ENCODE assay signal across 22 cellular contexts in the genomic region with DNA sequence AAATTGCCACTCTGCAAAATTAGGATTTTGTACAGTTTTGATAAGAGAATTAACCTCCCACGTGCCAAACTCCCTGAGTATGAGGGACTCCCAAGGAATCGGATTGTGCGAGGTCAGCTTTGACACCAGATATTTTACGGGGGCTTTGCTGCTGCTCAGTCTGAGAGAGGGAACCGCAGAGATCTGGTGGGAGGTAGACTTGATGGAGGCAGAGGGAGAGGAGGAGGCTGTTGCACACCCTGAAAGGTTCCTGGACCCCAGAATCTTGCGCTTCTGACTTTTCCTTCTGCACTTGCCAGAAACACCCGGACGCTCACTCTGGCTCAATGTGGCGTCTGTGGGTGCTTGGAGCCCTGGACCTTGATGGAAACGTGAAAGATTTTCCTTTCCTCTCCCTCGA.
DNase-seq lines count a peak whose midpoint lies in the region; ATAC-seq and TF ChIP-seq lines count a peak whose summit lies in the region.
"Had no signal": no experiment of that assay in that cellular context is flagged by ENCODE, and none has a peak within 500 bp of the region (broad histone marks: within the 10 kb centered on the region; RNA-seq: fewer than 3 reads in every experiment).

No MANE protein-coding gene starts in this region.

- TF ChIP-seq CTCF in spleen (IDR thresholded peaks at IDR 0.05 in 8 of 11, conservative IDR thresholded peaks at IDR 0.05 in 3 of 11) = no peak

- H3K9me3 ChIP-seq in SK-N-MC (ENCODE audit: low read depth, low read length) (no peaks in the 10 kb centered on the region), spleen (no peaks in the 10 kb centered on the region)
- H3K9me3 ChIP-seq: A549; BLaER1 treated with 17β-estradiol and CSF1 and Interleukin-3, amounts not matched to agents 10 nM and 100 nM had no signal

- no peak for ATAC-seq in left cardiac atrium
- ATAC-seq: A549, PC-3 had no signal

- H3K27ac ChIP-seq in SK-N-MC (0 out of 2 replicates have a peak overlapping the region, but pooled peaks have one; percentile 25), spleen (no peak overlapping the region)
- H3K27ac ChIP-seq: A549; BLaER1 treated with 17β-estradiol and CSF1 and Interleukin-3, amounts not matched to agents 10 nM and 100 nM had no signal

- H3K36me3 ChIP-seq in SK-N-MC (ENCODE audit: insufficient read depth, low read length) (no peaks in the 10 kb centered on the region), spleen (no peaks in the 10 kb centered on the region)
- H3K36me3 ChIP-seq: BLaER1 treated with 17β-estradiol and CSF1 and Interleukin-3, amounts not matched to agents 10 nM and 100 nM had no signal

- H3K4me3 ChIP-seq in SK-N-MC = no peak overlapping the region
- no peak overlapping the region for H3K4me3 ChIP-seq in spleen
- H3K4me3 ChIP-seq: A549; BLaER1 treated with 17β-estradiol and CSF1 and Interleukin-3, amounts not matched to agents 10 nM and 100 nM had no signal

- H3K9ac ChIP-seq in SK-N-MC (ENCODE audit: insufficient read length) = peak overlapping the region; percentile 7
- H3K9ac ChIP-seq: BLaER1 treated with 17β-estradiol and CSF1 and Interleukin-3, amounts not matched to agents 10 nM and 100 nM had no signal

- intact Hi-C loops in cardiac septum (cut with DNase I) (no loop called here), left cardiac atrium (cut with DNase I) (no loop called here), spleen (cut with DNase I; ENCODE audit: low total_unique reads) (no loop called here)

- peaks cover 4 to 39% (median 16%) of the 10 kb centered on the region in 6 donors for H3K4me1 ChIP-seq in spleen
- H3K4me1 ChIP-seq: A549 had no signal

- DNase-seq in cardiac septum (ENCODE audit: low spot score) = peak; percentile 27
- DNase-seq in left cardiac atrium = no peak
- DNase-seq in SK-N-MC (ENCODE audit: low read depth, low spot score) = no peak
- DNase-seq in left kidney (ENCODE audit: low read depth, low spot score) = peak; percentile 40
- DNase-seq in spleen = peak; percentile 37
- no peak for DNase-seq in erythroblast (lab: John Stamatoyannopoulos, UW)
- no peak for DNase-seq in superior temporal gyrus (ENCODE audit: extremely low spot score)
- DNase-seq in LoVo (ENCODE audit: low spot score) = no peak
- DNase-seq: AML-193; CD4-positive, alpha-beta T cell; IMR-90; KG1; NCI-H1048; NCI-H1694; NCI-H2029 treated with DMSO at 0.1 percent for 48 hours; NCI-H2171; NCI-H226; NCI-H510A; NK-92 treated with Interleukin-12 subunit alpha and Interleukin-12 subunit beta, amount 100 ng/mL, for 24 hours; PC-3 had no signal

- peaks cover 0 to 52% (median 0%) of the 10 kb centered on the region in 7 donors for H3K27me3 ChIP-seq in spleen (replicated peaks in 1 of 7)
- H3K27me3 ChIP-seq: BLaER1 treated with 17β-estradiol and CSF1 and Interleukin-3, amounts not matched to agents 10 nM and 100 nM had no signal

- no peak for TF ChIP-seq POLR2A in spleen (IDR thresholded peaks at IDR 0.05)
- TF ChIP-seq POLR2A in erythroblast (IDR thresholded peaks at IDR 0.05; ENCODE audit: low read length) = no peak

- 77 to 83% (median 81%) methylated on average over 11 of the region's 11 CpGs for WGBS in spleen, 5 donors

Comparison
In these comparisons a context has a peak if more than half of its experiments do, and no peak if none do; other contexts are left out.
1. DNase-seq: peak in cardiac septum (single experiment), left kidney (single experiment) and spleen (single experiment); none in left cardiac atrium (single experiment), SK-N-MC (single experiment), erythroblast (0 of 2), superior temporal gyrus (single experiment) and LoVo (single experiment).